ENCODE assay signal across 1 cellular context in the genomic region with DNA sequence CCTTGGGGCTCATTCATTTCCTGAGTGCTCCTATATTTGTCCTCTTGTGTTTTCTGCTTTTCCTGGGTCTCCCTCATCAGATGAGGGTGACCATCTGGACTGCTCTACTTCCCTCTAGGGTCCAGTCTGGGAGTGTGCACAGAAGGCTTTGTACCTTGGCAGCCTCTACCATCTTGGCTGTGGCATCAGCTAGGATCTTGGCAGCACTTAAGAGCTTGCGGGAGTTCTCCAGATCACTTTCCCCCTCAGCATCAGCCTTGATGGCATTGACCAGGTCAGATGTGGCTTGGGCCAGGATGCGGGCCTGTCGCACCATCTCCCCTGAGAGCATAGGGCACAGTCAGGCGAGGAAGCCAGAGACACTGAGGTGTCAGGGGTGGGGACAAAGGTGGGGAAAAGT.
TF ChIP-seq lines count a peak whose summit lies in the region.

No MANE protein-coding gene starts in this region.

TF ChIP-seq in GM12891, 5 proteins besides CTCF, POLR2A, EP300 and RAD21:
- TF ChIP-seq POLR2AphosphoS5 (IDR thresholded peaks at IDR 0.05; ENCODE audit: low read depth, low read length) (no peak), SPI1 (IDR thresholded peaks at IDR 0.05; ENCODE audit: low read depth, low read length) (no peak), TAF1 (IDR thresholded peaks at IDR 0.05; ENCODE audit: low read depth, low read length) (no peak), POU2F2 (IDR thresholded peaks at IDR 0.05; ENCODE audit: low read depth, low read length) (no peak), PAX5 (IDR thresholded peaks at IDR 0.05; ENCODE audit: insufficient read depth, low read length, severe bottlenecking) (no peak)
